32 cellular contexts compared by ENCODE assay signal in the genomic region with DNA sequence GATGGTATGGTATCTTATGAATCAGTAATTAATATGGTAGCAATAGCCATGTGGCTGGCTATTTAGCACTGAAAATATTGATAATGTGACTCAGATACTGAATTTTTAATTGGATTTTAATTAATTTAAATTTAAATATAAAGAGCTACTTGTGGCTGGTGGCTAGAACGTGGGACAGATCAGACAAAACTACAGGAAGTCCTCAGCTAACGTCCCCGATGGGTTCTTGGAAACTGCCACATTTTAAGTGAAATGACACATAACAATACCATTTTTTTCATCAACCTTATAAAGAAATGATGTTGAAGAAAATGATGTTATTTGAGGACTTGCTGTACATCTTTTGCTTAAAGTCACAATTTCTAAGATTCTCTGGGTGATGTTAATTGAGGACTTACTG.
"Had no signal": no experiment of that assay in that cellular context is flagged by ENCODE, and none has a peak within 500 bp of the region (broad histone marks: within the 10 kb centered on the region; RNA-seq: fewer than 3 reads in every experiment).

No MANE protein-coding gene starts in this region.

- ATAC-seq: activated naive CD4-positive, alpha-beta T cell treated with anti-CD3 and anti-CD28 coated beads, Interleukin-2, amount 50 U/mL, for 72 hours; activated T-cell treated with anti-CD3 and anti-CD28 coated beads, Interleukin-2, amount 50 U/mL, for 4 hours; activated T-cell treated with anti-CD3 and anti-CD28 coated beads, Interleukin-2, amount 50 U/mL, for 72 hours; activated T-helper 17 cell treated with anti-CD3 and anti-CD28 coated beads, Interleukin-2, amount 50 U/mL, for 72 hours; body of pancreas had no signal

- H3K4me3 ChIP-seq: adrenal gland, body of pancreas, breast epithelium had no signal

- H3K4me3 Mint-ChIP-seq: activated B cell treated with CpG ODN at 0.5 μM for 24 hours; activated CD4-positive, alpha-beta memory T cell treated with anti-CD3 and anti-CD28 coated beads for 36 hours; activated CD4-positive, alpha-beta T cell treated with anti-CD3 and anti-CD28 coated beads, Interleukin-2, amount 10 ng/mL, durations not matched to agents 24 days and 14 days; activated naive CD4-positive, alpha-beta T cell treated with anti-CD3 and anti-CD28 coated beads for 36 hours; activated naive CD8-positive, alpha-beta T cell treated with anti-CD3 and anti-CD28 coated beads, Interleukin-2, amount 10 ng/mL, durations not matched to agents 7 days and 5 days; activated T-cell treated with anti-CD3 and anti-CD28 coated beads, Interleukin-2, amount 50 U/mL, for 4 hours; activated T-cell treated with anti-CD3 and anti-CD28 coated beads, Interleukin-2, amount 50 U/mL, for 72 hours; activated T-helper 1 cell treated with anti-CD3 and anti-CD28 coated beads, Interleukin-12 subunit alpha, Interleukin-12 subunit beta, Interleukin-2, Interleukin-4 antibody, amounts not matched to agents 30 ng/mL and 10 ng/mL and 1 ng/mL, durations not matched to agents 14 hours and 24 hours and 36 hours; activated T-helper 17 cell treated with anti-CD3 and anti-CD28 coated beads, Interleukin-2, amount 50 U/mL, for 72 hours; T-helper 1 cell treated with Interleukin-12 subunit alpha and Interleukin-12 subunit beta and Interleukin-4 antibody, amounts not matched to agents 30 μg/mL and 1 μg/mL, for 36 hours; T-helper 2 cell treated with Interferon-gamma antibody and Interleukin-4, amounts not matched to agents 5 μg/mL and 100 μg/mL, for 36 hours had no signal

- H3K9me3 Mint-ChIP-seq: activated CD4-positive, alpha-beta T cell treated with anti-CD3 and anti-CD28 coated beads, Interleukin-2, amount 10 ng/mL, durations not matched to agents 24 days and 14 days; activated naive CD4-positive, alpha-beta T cell treated with anti-CD3 and anti-CD28 coated beads for 36 hours; activated naive CD8-positive, alpha-beta T cell treated with anti-CD3 and anti-CD28 coated beads, Interleukin-2, amount 10 ng/mL, durations not matched to agents 7 days and 5 days; activated T-cell treated with anti-CD3 and anti-CD28 coated beads, Interleukin-2, amount 50 U/mL, for 4 hours; activated T-helper 1 cell treated with anti-CD3 and anti-CD28 coated beads, Interleukin-12 subunit alpha, Interleukin-12 subunit beta, Interleukin-2, Interleukin-4 antibody, amounts not matched to agents 30 ng/mL and 10 ng/mL and 1 ng/mL, durations not matched to agents 14 hours and 24 hours and 36 hours; T-helper 1 cell treated with Interleukin-12 subunit alpha and Interleukin-12 subunit beta and Interleukin-4 antibody, amounts not matched to agents 30 μg/mL and 1 μg/mL, for 36 hours had no signal

- H3K27me3 ChIP-seq: adrenal gland, body of pancreas, brain microvascular endothelial cell, breast epithelium had no signal

- H3K36me3 ChIP-seq: adrenal gland, brain microvascular endothelial cell had no signal

- H3K4me1 ChIP-seq: adrenal gland, body of pancreas, breast epithelium had no signal

- H3K27ac ChIP-seq: adrenal gland, body of pancreas, brain microvascular endothelial cell, breast epithelium, VCaP had no signal

- H3K9me3 ChIP-seq: adrenal gland, body of pancreas, breast epithelium had no signal

- H3K27ac Mint-ChIP-seq: activated B cell treated with CpG ODN at 0.5 μM for 24 hours; activated CD4-positive, alpha-beta memory T cell treated with anti-CD3 and anti-CD28 coated beads for 36 hours; activated CD4-positive, alpha-beta T cell treated with anti-CD3 and anti-CD28 coated beads, Interleukin-2, amount 10 ng/mL, durations not matched to agents 24 days and 14 days; activated naive CD4-positive, alpha-beta T cell treated with anti-CD3 and anti-CD28 coated beads for 36 hours; activated naive CD4-positive, alpha-beta T cell treated with anti-CD3 and anti-CD28 coated beads, Interleukin-2, amount 50 U/mL, for 72 hours; activated naive CD8-positive, alpha-beta T cell treated with anti-CD3 and anti-CD28 coated beads, Interleukin-2, amount 10 ng/mL, durations not matched to agents 7 days and 5 days; activated T-cell treated with anti-CD3 and anti-CD28 coated beads, Interleukin-2, amount 50 U/mL, for 72 hours; activated T-helper 1 cell treated with anti-CD3 and anti-CD28 coated beads, Interleukin-12 subunit alpha, Interleukin-12 subunit beta, Interleukin-2, Interleukin-4 antibody, amounts not matched to agents 30 ng/mL and 10 ng/mL and 1 ng/mL, durations not matched to agents 14 hours and 24 hours and 36 hours; activated T-helper 17 cell treated with anti-CD3 and anti-CD28 coated beads, Interleukin-2, amount 50 U/mL, for 72 hours; T-helper 1 cell treated with Interleukin-12 subunit alpha and Interleukin-12 subunit beta and Interleukin-4 antibody, amounts not matched to agents 30 μg/mL and 1 μg/mL, for 36 hours; T-helper 2 cell treated with Interferon-gamma antibody and Interleukin-4, amounts not matched to agents 5 μg/mL and 100 μg/mL, for 36 hours had no signal

- DNase-seq: activated B cell treated with CpG ODN at 0.5 μM for 24 hours; activated CD4-positive, alpha-beta memory T cell treated with anti-CD3 and anti-CD28 coated beads for 36 hours; activated CD4-positive, alpha-beta T cell treated with anti-CD3 and anti-CD28 coated beads for 4 hours; activated CD4-positive, alpha-beta T cell treated with anti-CD3 and anti-CD28 coated beads, Interleukin-2, amount 10 ng/mL, durations not matched to agents 24 days and 14 days; activated CD4-positive, alpha-beta T cell treated with anti-CD3 and anti-CD28 coated beads, Interleukin-2, amount 50 U/mL, for 1 hour; activated CD4-positive, alpha-beta T cell treated with anti-CD3 and anti-CD28 coated beads, Interleukin-2, amount 50 U/mL, for 4 hours; activated CD4-positive, CD25-positive, alpha-beta regulatory T cell treated with anti-CD3 and anti-CD28 coated beads, Interleukin-2, amount 50 U/mL, for 72 hours; activated CD8-positive, alpha-beta memory T cell treated with anti-CD3 and anti-CD28 coated beads, Interleukin-2, amount 50 U/mL, for 4 hours; activated effector memory CD4-positive, alpha-beta T cell treated with anti-CD3 and anti-CD28 coated beads, Interleukin-2, amount 50 U/mL, for 16 hours; activated gamma-delta T cell treated with Interleukin-2 at 50 U/mL for 16 hours; activated naive CD4-positive, alpha-beta T cell; activated naive CD4-positive, alpha-beta T cell treated with anti-CD3 and anti-CD28 coated beads for 36 hours; activated naive CD4-positive, alpha-beta T cell treated with anti-CD3 and anti-CD28 coated beads, Interleukin-2, amount 50 U/mL, for 16 hours; activated naive CD8-positive, alpha-beta T cell treated with anti-CD3 and anti-CD28 coated beads, Interleukin-2, amount 10 ng/mL, durations not matched to agents 7 days and 5 days; activated T-cell treated with anti-CD3 and anti-CD28 coated beads for 4 hours; activated T-cell treated with anti-CD3 and anti-CD28 coated beads, Interleukin-2, amount 50 U/mL, for 1 hour; activated T-cell treated with anti-CD3 and anti-CD28 coated beads, Interleukin-2, amount 50 U/mL, for 4 hours; activated T-cell treated with anti-CD3 and anti-CD28 coated beads, Interleukin-2, amount 50 U/mL, for 72 hours; adrenal gland; amniotic stem cell; aorta; body of pancreas; brain microvascular endothelial cell; central memory CD4-positive, alpha-beta T cell; T-helper 9 cell had no signal

- H3K4me1 Mint-ChIP-seq: activated B cell treated with CpG ODN at 0.5 μM for 24 hours; activated CD4-positive, alpha-beta T cell treated with anti-CD3 and anti-CD28 coated beads, Interleukin-2, amount 10 ng/mL, durations not matched to agents 24 days and 14 days; activated T-helper 17 cell treated with anti-CD3 and anti-CD28 coated beads, Interleukin-2, amount 50 U/mL, for 72 hours had no signal

- H3K27me3 Mint-ChIP-seq: activated B cell treated with CpG ODN at 0.5 μM for 24 hours; activated CD4-positive, alpha-beta memory T cell treated with anti-CD3 and anti-CD28 coated beads for 36 hours; activated CD4-positive, alpha-beta T cell treated with anti-CD3 and anti-CD28 coated beads, Interleukin-2, amount 10 ng/mL, durations not matched to agents 24 days and 14 days; activated T-helper 17 cell treated with anti-CD3 and anti-CD28 coated beads, Interleukin-2, amount 50 U/mL, for 72 hours had no signal

- H3K36me3 Mint-ChIP-seq: activated CD4-positive, alpha-beta memory T cell treated with anti-CD3 and anti-CD28 coated beads for 36 hours; activated naive CD4-positive, alpha-beta T cell treated with anti-CD3 and anti-CD28 coated beads, Interleukin-2, amount 50 U/mL, for 72 hours; activated naive CD8-positive, alpha-beta T cell treated with anti-CD3 and anti-CD28 coated beads, Interleukin-2, amount 10 ng/mL, durations not matched to agents 7 days and 5 days had no signal
